ENCODE assay signal across 26 cellular contexts in the genomic region with DNA sequence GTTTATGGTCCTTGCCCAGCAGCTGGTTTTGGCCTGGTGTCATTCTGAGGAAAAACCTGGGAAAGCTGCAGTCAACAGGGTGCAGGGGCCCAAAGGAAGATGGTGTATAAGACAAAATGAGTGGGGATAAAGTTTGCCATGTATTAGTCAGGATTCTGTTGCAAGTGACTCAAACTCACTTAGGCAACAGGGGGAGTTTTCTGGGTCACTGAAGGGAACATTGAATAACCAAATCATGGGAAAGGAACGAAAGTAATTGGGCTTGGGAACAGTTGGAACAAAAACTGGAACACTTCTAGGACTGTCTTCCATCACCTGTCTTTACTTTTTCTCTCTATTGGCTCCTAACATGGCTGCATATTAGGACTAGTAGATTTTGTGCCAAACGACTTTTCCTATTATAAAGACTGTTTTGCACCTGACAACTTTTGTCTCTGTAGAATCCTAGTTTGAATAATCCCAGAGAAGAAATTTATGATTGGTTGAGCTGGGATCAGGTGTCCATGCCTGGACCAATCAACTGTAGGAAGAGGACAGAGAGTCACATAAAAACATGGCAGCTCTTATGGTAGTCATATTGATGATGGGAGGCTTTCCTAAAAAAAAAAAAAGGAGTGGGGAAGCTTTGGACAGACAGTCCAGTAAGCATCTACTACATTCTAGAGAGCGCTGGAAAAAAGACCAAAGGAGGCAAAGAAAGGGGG. TPM values are rescaled to one million over a fixed set of nuclear protein-coding genes. Genes with fewer than 3 reads are reported as not detected.
A peak's percentile ranks its signal among the peaks of the same experiment; 100 is the strongest.
DNase-seq lines count a peak whose midpoint lies in the region; ATAC-seq, FAIRE-seq and TF ChIP-seq lines count a peak whose summit lies in the region.
"Had no signal": no experiment of that assay in that cellular context is flagged by ENCODE, and none has a peak within 500 bp of the region (broad histone marks: within the 10 kb centered on the region; RNA-seq: fewer than 3 reads in every experiment).

No MANE protein-coding gene starts in this region.

- no peaks in the 10 kb centered on the region for H3K9me2 ChIP-seq in PC-3 (replicated peaks; ENCODE audit: low read length)
- H3K9me2 ChIP-seq: SK-N-SH had no signal

- intact Hi-C loops in PC-3 (cut with micrococcal nuclease): no loop called here
- intact Hi-C loops in ascending aorta (cut with DNase I): no loop called here

- DNase-seq in PC-3 (peak; percentile 61), bronchial epithelial cell (ENCODE audit: low read depth) (peak; percentile 86), left kidney (ENCODE audit: low read depth, low spot score) (peak; percentile 40), ascending aorta (ENCODE audit: low spot score in 2 of 2) (no peak), pons (ENCODE audit: low spot score) (no peak)
- DNase-seq in CD8-positive, alpha-beta memory T cell: no peak
- no peak for DNase-seq in effector CD4-positive, alpha-beta T cell
- DNase-seq: activated CD4-positive, alpha-beta T cell treated with anti-CD3 and anti-CD28 coated beads for 36 hours; activated CD8-positive, alpha-beta memory T cell treated with anti-CD3 and anti-CD28 coated beads for 24 hours; activated gamma-delta T cell; activated T-cell treated with anti-CD3 and anti-CD28 coated beads, Interleukin-2, amount 50 U/mL, for 1 hour; CD4-positive, CD25-positive, alpha-beta regulatory T cell; colonic mucosa; DMS 273 treated with DMSO at 0.1 percent for 48 hours; heart right ventricle; left colon; MM.1S; naive B cell; NCI-H2171; RPMI8226; stimulated activated CD4-positive, alpha-beta T cell treated with anti-CD3 and anti-CD28 coated beads, Interleukin-4, amount 100 ng/mL, for 4 hours; stimulated activated naive CD4-positive, alpha-beta T cell treated with Interleukin-2 at 50 U/mL for 16 hours; T-helper 17 cell had no signal

- peak overlapping the region; percentile 25; the same call in 1 of the 2 replicates for H3K4me2 ChIP-seq in PC-3 (ENCODE audit: low read length)
- H3K4me2 ChIP-seq: SK-N-SH had no signal

- no peak overlapping the region for H3K27ac Mint-ChIP-seq in CD8-positive, alpha-beta memory T cell
- H3K27ac Mint-ChIP-seq: activated CD4-positive, alpha-beta T cell treated with anti-CD3 and anti-CD28 coated beads for 36 hours; CD4-positive, CD25-positive, alpha-beta regulatory T cell; naive B cell; T-helper 17 cell had no signal

- peaks cover 0 to 5% (median 0%) of the 10 kb centered on the region in 3 donors for H3K36me3 Mint-ChIP-seq in CD8-positive, alpha-beta memory T cell
- H3K36me3 Mint-ChIP-seq: CD4-positive, CD25-positive, alpha-beta regulatory T cell had no signal

- 0 out of 2 replicates have a peak overlapping the region, but pooled peaks have one; percentile 6 for H2AFZ ChIP-seq in PC-3 (ENCODE audit: low read length)

- no peaks in the 10 kb centered on the region for H3F3A ChIP-seq in PC-3 (ENCODE audit: low read length, unreplicated experiment)

- no peak for ATAC-seq in PC-3
- ATAC-seq: activated CD4-positive, alpha-beta T cell treated with anti-CD3 and anti-CD28 coated beads for 36 hours; heart right ventricle; left colon; T-helper 17 cell had no signal

- H3K9me3 Mint-ChIP-seq in CD8-positive, alpha-beta memory T cell: no peaks in the 10 kb centered on the region

- H3K27me3 ChIP-seq in PC-3 (ENCODE audit: low read length) (no peaks in the 10 kb centered on the region), bronchial epithelial cell (ENCODE audit: control insufficient read depth, insufficient read depth, low read length) (no peaks in the 10 kb centered on the region), ascending aorta (no peaks in the 10 kb centered on the region)
- H3K27me3 ChIP-seq in CD8-positive, alpha-beta memory T cell (ENCODE audit: insufficient read depth, low read length, poor library complexity, severe bottlenecking): no peaks in the 10 kb centered on the region
- H3K27me3 ChIP-seq: colonic mucosa, heart right ventricle, right atrium auricular region had no signal

- POLR2A ChIA-PET in PC-3 (lab: Charles Lee; ENCODE audit: unreplicated experiment): no interaction called here
- POLR2A ChIA-PET in CD8-positive, alpha-beta memory T cell (lab: Charles Lee): no interaction called here

- H3K36me3 ChIP-seq in PC-3 (ENCODE audit: low read depth, low read length) (no peaks in the 10 kb centered on the region), bronchial epithelial cell (ENCODE audit: control insufficient read depth, insufficient read depth, low read length) (no peaks in the 10 kb centered on the region), ascending aorta (no peaks in the 10 kb centered on the region)
- no peaks in the 10 kb centered on the region for H3K36me3 ChIP-seq in CD8-positive, alpha-beta memory T cell (ENCODE audit: insufficient read depth, low read length)
- H3K36me3 ChIP-seq: colonic mucosa, heart right ventricle, right atrium auricular region had no signal

- FAIRE-seq in bronchial epithelial cell (lab: Jason Lieb, UNC): peak; percentile 70

- CTCF ChIA-PET in PC-3 (lab: Charles Lee): no interaction called here
- CTCF ChIA-PET in CD8-positive, alpha-beta memory T cell (lab: Charles Lee): no interaction called here

- H3K4me3 Mint-ChIP-seq in CD8-positive, alpha-beta memory T cell: peak overlapping the region in 1 of 7 donors; percentile 71
- H3K4me3 Mint-ChIP-seq: activated CD4-positive, alpha-beta T cell treated with anti-CD3 and anti-CD28 coated beads for 36 hours; CD4-positive, CD25-positive, alpha-beta regulatory T cell; naive B cell; T-helper 17 cell had no signal

- no peaks in the 10 kb centered on the region for H3K27me3 Mint-ChIP-seq in CD8-positive, alpha-beta memory T cell
- H3K27me3 Mint-ChIP-seq: activated CD4-positive, alpha-beta T cell treated with anti-CD3 and anti-CD28 coated beads for 36 hours had no signal

- H3K4me1 Mint-ChIP-seq in CD8-positive, alpha-beta memory T cell: no peaks in the 10 kb centered on the region
- H3K4me1 Mint-ChIP-seq: activated CD4-positive, alpha-beta T cell treated with anti-CD3 and anti-CD28 coated beads for 36 hours; CD4-positive, CD25-positive, alpha-beta regulatory T cell; naive B cell; T-helper 17 cell had no signal

- H3K9me3 ChIP-seq in PC-3 (ENCODE audit: low read length): no peaks in the 10 kb centered on the region
- no peaks in the 10 kb centered on the region for H3K9me3 ChIP-seq in CD8-positive, alpha-beta memory T cell (ENCODE audit: low read length)
- H3K9me3 ChIP-seq in ascending aorta: peaks cover 0 to 1% of the 10 kb centered on the region in 2 donors
- H3K9me3 ChIP-seq: colonic mucosa, right atrium auricular region, SK-N-SH had no signal

- H3K4me3 ChIP-seq in PC-3 (ENCODE audit: low read length): no peak overlapping the region
- H3K4me3 ChIP-seq in bronchial epithelial cell (ENCODE audit: low read depth, low read length): no peak overlapping the region
- H3K4me3 ChIP-seq in CD8-positive, alpha-beta memory T cell (ENCODE audit: low read length): no peak overlapping the region
- no peak overlapping the region for H3K4me3 ChIP-seq in ascending aorta
- H3K4me3 ChIP-seq: colonic mucosa, heart right ventricle, right atrium auricular region had no signal

- no peaks in the 10 kb centered on the region for H3K79me2 ChIP-seq in PC-3 (ENCODE audit: low read length)

- no TSS peak for BruUV-seq in PC-3 (replicated peaks; lab: Mats Ljungman, UMichigan)

- H3K9ac ChIP-seq in PC-3 (ENCODE audit: low read length): no peak overlapping the region
- H3K9ac ChIP-seq: SK-N-SH had no signal

- H4K20me1 ChIP-seq in PC-3 (ENCODE audit: low read length): no peaks in the 10 kb centered on the region

- H3K27ac ChIP-seq in PC-3 (ENCODE audit: low read length): peak overlapping the region; percentile 63
- H3K27ac ChIP-seq in CD8-positive, alpha-beta memory T cell (ENCODE audit: low read depth, low read length): no peak overlapping the region
- H3K27ac ChIP-seq in ascending aorta: no peak overlapping the region
- H3K27ac ChIP-seq: colonic mucosa, heart right ventricle, right atrium auricular region had no signal

- H3K4me1 ChIP-seq in PC-3 (ENCODE audit: insufficient read depth, low read length) (peaks cover 42% of the 10 kb centered on the region), ascending aorta (no peaks in the 10 kb centered on the region)
- no peaks in the 10 kb centered on the region for H3K4me1 ChIP-seq in CD8-positive, alpha-beta memory T cell (ENCODE audit: insufficient read depth, low read length)
- H3K4me1 ChIP-seq: colonic mucosa, heart right ventricle, right atrium auricular region had no signal

- TF ChIP-seq CTCF in PC-3 (conservative IDR thresholded peaks at IDR 0.05; ENCODE audit: low read depth, low read length) (no peak), bronchial epithelial cell (IDR thresholded peaks at IDR 0.05; ENCODE audit: insufficient read depth, low read length, severe bottlenecking) (no peak), ascending aorta (IDR thresholded peaks at IDR 0.05) (no peak)

RNA-seq across cellular contexts. Expression of a gene that starts 30.5 kb away (rescaled TPM):
- total RNA-seq in PC-3 (2014; rRNA removed): 15.5 and 17.2 TPM in 2 replicates
- 37.1 and 66.3 TPM in 2 replicates for total RNA-seq in bronchial epithelial cell
- total RNA-seq in CD8-positive, alpha-beta memory T cell: 1 to 10 TPM; 1.8 to 2.0 TPM
- not detected for polyA plus RNA-seq in CD8-positive, alpha-beta memory T cell
- total RNA-seq in ascending aorta: 0.64 TPM

RNA-seq across cellular contexts. Expression of a gene that starts 56.2 kb away (rescaled TPM):
- not detected in 2 replicates for total RNA-seq in PC-3 (2014; rRNA removed)
- not detected in 2 replicates for total RNA-seq in bronchial epithelial cell
- total RNA-seq in CD8-positive, alpha-beta memory T cell: 100 to 1,000 TPM; 353 to 364 TPM
- polyA plus RNA-seq in CD8-positive, alpha-beta memory T cell: 440 TPM
- total RNA-seq in ascending aorta: not detected
- total RNA-seq: osteocyte had no signal
- polyA plus RNA-seq: SK-N-SH had no signal

Comparison
In these comparisons a context has a peak if more than half of its experiments do, and no peak if none do; other contexts are left out.
1. DNase-seq: peak in PC-3 (single experiment), bronchial epithelial cell (single experiment) and left kidney (single experiment); none in CD8-positive, alpha-beta memory T cell (0 of 5), effector CD4-positive, alpha-beta T cell (single experiment), ascending aorta (0 of 2) and pons (single experiment).
2. RNA of a gene that starts 56.2 kb away (total RNA-seq): 353 to 364 TPM in CD8-positive, alpha-beta memory T cell; not detected in PC-3, not detected in bronchial epithelial cell and not detected in ascending aorta (single experiment); every median in the first group is over 100 times any median in the second.